Comparison of ENCODE assay signal across 23 cellular contexts in genomic region chr1:230706020-230706699, GRCh38. TPM values are rescaled to one million over a fixed set of nuclear protein-coding genes. Genes with fewer than 3 reads are reported as not detected.
DNase-seq lines count a peak whose midpoint lies in the region; TF ChIP-seq lines count a peak whose summit lies in the region.
"Had no signal": no experiment of that assay in that cellular context is flagged by ENCODE, and none has a peak within 500 bp of the region (broad histone marks: within the 10 kb centered on the region; RNA-seq: fewer than 3 reads in every experiment).

No MANE protein-coding gene starts in this region.

- H4K91ac ChIP-seq in neuronal stem cell (ENCODE audit: low read depth, low read length, poor library complexity) = no peak overlapping the region

- peaks cover 52% of the 10 kb centered on the region for H3K4me1 Mint-ChIP-seq in Caco-2 (ENCODE audit: low read depth, unreplicated experiment)

- in situ Hi-C loops in GM13976 (cut with MboI; ENCODE audit: low sequenced_read_pairs, unreplicated experiment) = no loop called here

- peak overlapping the region; percentile 50 for H3K9ac ChIP-seq in neuronal stem cell (ENCODE audit: low read depth, low read length, poor library complexity)
- H3K9ac ChIP-seq: BLaER1 treated with 17β-estradiol and CSF1 and Interleukin-3, amounts not matched to agents 10 nM and 100 nM had no signal

- peak overlapping the region; percentile 99 for H3K27ac Mint-ChIP-seq in Caco-2 (ENCODE audit: unreplicated experiment)
- H3K27ac Mint-ChIP-seq: CD4-positive, alpha-beta T cell had no signal

- H4K8ac ChIP-seq in neuronal stem cell (ENCODE audit: low read depth, low read length) = no peak overlapping the region

- no peak overlapping the region for H3K18ac ChIP-seq in neuronal stem cell (ENCODE audit: low read length)

- intact Hi-C loops in Caco-2 (cut with micrococcal nuclease; ENCODE audit: unreplicated experiment) = no loop called here

- H2AK5ac ChIP-seq in neuronal stem cell (ENCODE audit: low read depth, low read length) = no peak overlapping the region

- no peak for DNase-seq in Caco-2
- peak; percentile 23 for DNase-seq in GM13976 (ENCODE audit: low spot score)
- no peak for DNase-seq in caudate nucleus (lab: John Stamatoyannopoulos, UW)
- DNase-seq in neuronal stem cell (ENCODE audit: low spot score) = no peak
- DNase-seq in NCI-H2029 (lab: John Stamatoyannopoulos, UW) = no peak
- DNase-seq in occipital lobe (lab: John Stamatoyannopoulos, UW) = no peak
- no peak for DNase-seq in NCI-H2107 (lab: John Stamatoyannopoulos, UW)
- DNase-seq: 8988T; ACHN; AML-193; BE2C; Calu3; CD4-positive, alpha-beta T cell; CD8-positive, alpha-beta memory T cell; DMS153; DND-41; GDM1; GOT3; HCEC 1CT had no signal

- H2BK120ac ChIP-seq in neuronal stem cell (ENCODE audit: low read depth, low read length) = no peak overlapping the region

- WGBS in neuronal stem cell (ENCODE audit: extremely low coverage in 2 of 2, insufficient read length in 2 of 2, insufficient replicate concordance in 1 of 2), 2 donors = no CpG with 5 or more reads among the region's 9 CpGs

- peaks cover 12% of the 10 kb centered on the region for H3K36me3 ChIP-seq in Caco-2 (ENCODE audit: control insufficient read depth, insufficient read depth, low read length)
- no peaks in the 10 kb centered on the region for H3K36me3 ChIP-seq in neuronal stem cell (replicated peaks in 1 of 2; ENCODE audit: control insufficient read depth in 2 of 2, insufficient read depth in 2 of 2, low read length in 2 of 2)
- H3K36me3 ChIP-seq: BE2C; BLaER1 treated with 17β-estradiol and CSF1 and Interleukin-3, amounts not matched to agents 10 nM and 100 nM had no signal

- peak overlapping the region; percentile 28 for H3K23ac ChIP-seq in neuronal stem cell (ENCODE audit: low read depth, low read length, poor library complexity)

- H3K36me3 Mint-ChIP-seq in Caco-2 (ENCODE audit: insufficient read depth, unreplicated experiment) = peaks cover 28% of the 10 kb centered on the region
- H3K36me3 Mint-ChIP-seq: CD14-positive monocyte; CD8-positive, alpha-beta memory T cell had no signal

- no TSS peak for BruUV-seq in Caco-2 (replicated peaks; lab: Mats Ljungman, UMichigan)

- H3K27ac ChIP-seq in caudate nucleus (ENCODE audit: low read depth, low read length) (peak overlapping the region; percentile 36), neuronal stem cell (replicated peaks; ENCODE audit: low read length) (no peak overlapping the region)
- H3K27ac ChIP-seq: A549; BLaER1 treated with 17β-estradiol and CSF1 and Interleukin-3, amounts not matched to agents 10 nM and 100 nM had no signal

- H3K4me1 ChIP-seq in Caco-2 (peaks cover 68% of the 10 kb centered on the region), neuronal stem cell (ENCODE audit: control insufficient read depth in 2 of 2, insufficient read depth in 1 of 2, low read depth in 1 of 2, low read length in 2 of 2) (peaks cover 8 to 10% of the 10 kb centered on the region in 2 donors)
- H3K4me1 ChIP-seq: BE2C had no signal

- no peak overlapping the region for H2BK12ac ChIP-seq in neuronal stem cell (ENCODE audit: low read length)

- no peak overlapping the region for H2BK15ac ChIP-seq in neuronal stem cell (ENCODE audit: low read length)

- no peak for TF ChIP-seq CTCF in Caco-2 (IDR thresholded peaks at IDR 0.05; ENCODE audit: insufficient read depth in 1 of 2, low read depth in 1 of 2, low read length in 1 of 2, severe bottlenecking in 1 of 2, unreplicated experiment in 1 of 2)
- no peak for TF ChIP-seq CTCF in GM13976 (IDR thresholded peaks at IDR 0.05; ENCODE audit: borderline replicate concordance, control extremely low read depth, extremely low read depth, insufficient read depth, missing control alignments)

- no peak overlapping the region for H3K4me3 ChIP-seq in Caco-2 (ENCODE audit: low read depth, low read length)
- H3K4me3 ChIP-seq in neuronal stem cell (ENCODE audit: low read length in 2 of 2) = no peak overlapping the region
- H3K4me3 ChIP-seq: A549; BLaER1 treated with 17β-estradiol and CSF1 and Interleukin-3, amounts not matched to agents 10 nM and 100 nM; GM12878 had no signal

- POLR2A ChIA-PET in Caco-2 (lab: Charles Lee) = no interaction called here

- no peaks in the 10 kb centered on the region for H3K27me3 Mint-ChIP-seq in Caco-2 (ENCODE audit: insufficient read depth, unreplicated experiment)

- H2AFZ ChIP-seq in neuronal stem cell (ENCODE audit: low read length) = no peak overlapping the region

- H3K79me1 ChIP-seq in neuronal stem cell (ENCODE audit: low read depth, low read length) = no peaks in the 10 kb centered on the region

- CTCF ChIA-PET in Caco-2 (lab: Charles Lee) = no interaction called here

- no peak overlapping the region for H3K4me3 Mint-ChIP-seq in Caco-2 (ENCODE audit: unreplicated experiment)
- H3K4me3 Mint-ChIP-seq: CD14-positive monocyte; CD4-positive, alpha-beta T cell; CD8-positive, alpha-beta memory T cell had no signal

- H3K9me3 Mint-ChIP-seq in Caco-2 (ENCODE audit: unreplicated experiment) = no peaks in the 10 kb centered on the region
- H3K9me3 Mint-ChIP-seq: CD14-positive monocyte; CD4-positive, alpha-beta T cell; CD8-positive, alpha-beta memory T cell had no signal

- no peak overlapping the region for H3K14ac ChIP-seq in neuronal stem cell (ENCODE audit: low read length)

- no peaks in the 10 kb centered on the region for H3K27me3 ChIP-seq in Caco-2 (replicated peaks; ENCODE audit: control insufficient read depth, insufficient read depth, low read length)
- peaks cover 0 to 34% (median 0%) of the 10 kb centered on the region in 3 experiments for H3K27me3 ChIP-seq in neuronal stem cell (ENCODE audit: control insufficient read depth in 3 of 3, insufficient read depth in 3 of 3, low read depth in 1 of 3, low read length in 3 of 3)
- H3K27me3 ChIP-seq: BE2C; BLaER1 treated with 17β-estradiol and CSF1 and Interleukin-3, amounts not matched to agents 10 nM and 100 nM had no signal

- H3K4ac ChIP-seq in neuronal stem cell (ENCODE audit: low read length) = no peak overlapping the region

- H3K9me3 ChIP-seq in Caco-2 (no peaks in the 10 kb centered on the region), neuronal stem cell (replicated peaks in 1 of 2; ENCODE audit: control insufficient read depth in 2 of 2, insufficient read depth in 1 of 2, low read depth in 1 of 2, low read length in 2 of 2) (no peaks in the 10 kb centered on the region)
- H3K9me3 ChIP-seq: A549; BE2C; BLaER1 treated with 17β-estradiol and CSF1 and Interleukin-3, amounts not matched to agents 10 nM and 100 nM had no signal

- H3K4me2 ChIP-seq in neuronal stem cell (ENCODE audit: insufficient read depth, low read length, poor library complexity, severe bottlenecking) = no peak overlapping the region
- H3K4me2 ChIP-seq: A549; BLaER1 treated with 17β-estradiol and CSF1 and Interleukin-3, amounts not matched to agents 10 nM and 100 nM had no signal

- no peak overlapping the region for H2BK5ac ChIP-seq in neuronal stem cell (ENCODE audit: low read length)

RNA-seq across cellular contexts. Expression of gene AGT, which starts 7.8 kb away (rescaled TPM):
- total RNA-seq in Caco-2 (2022) (38.6 and 41.9 TPM in 2 replicates), occipital lobe (9.8 TPM)
- 0.20 TPM for polyA plus RNA-seq in neuronal stem cell (2013, experiment 1 of 2)
- polyA plus RNA-seq in neuronal stem cell (2013, experiment 2 of 2) = 0.22 TPM
- total RNA-seq: CD4-positive, alpha-beta T cell; CD8-positive, alpha-beta memory T cell had no signal
- polyA plus RNA-seq: CD14-positive monocyte; CD8-positive, alpha-beta memory T cell; GM12878 had no signal

RNA-seq across cellular contexts. Expression of gene CAPN9, which starts 41.0 kb away (rescaled TPM):
- 0.28 and 0.39 TPM in 2 replicates for total RNA-seq in Caco-2 (2022)
- polyA plus RNA-seq in neuronal stem cell (2013, experiment 1 of 2) = 0.15 TPM
- polyA plus RNA-seq in neuronal stem cell (2013, experiment 2 of 2) = 0.26 TPM
- total RNA-seq in occipital lobe = 0.16 TPM
- total RNA-seq: Calu3; CD4-positive, alpha-beta T cell; CD8-positive, alpha-beta memory T cell; GM12878 had no signal
- polyA plus RNA-seq: A549; CD14-positive monocyte; CD8-positive, alpha-beta memory T cell; GM12878 had no signal
